10 cellular contexts compared by ENCODE assay signal in the genomic region with DNA sequence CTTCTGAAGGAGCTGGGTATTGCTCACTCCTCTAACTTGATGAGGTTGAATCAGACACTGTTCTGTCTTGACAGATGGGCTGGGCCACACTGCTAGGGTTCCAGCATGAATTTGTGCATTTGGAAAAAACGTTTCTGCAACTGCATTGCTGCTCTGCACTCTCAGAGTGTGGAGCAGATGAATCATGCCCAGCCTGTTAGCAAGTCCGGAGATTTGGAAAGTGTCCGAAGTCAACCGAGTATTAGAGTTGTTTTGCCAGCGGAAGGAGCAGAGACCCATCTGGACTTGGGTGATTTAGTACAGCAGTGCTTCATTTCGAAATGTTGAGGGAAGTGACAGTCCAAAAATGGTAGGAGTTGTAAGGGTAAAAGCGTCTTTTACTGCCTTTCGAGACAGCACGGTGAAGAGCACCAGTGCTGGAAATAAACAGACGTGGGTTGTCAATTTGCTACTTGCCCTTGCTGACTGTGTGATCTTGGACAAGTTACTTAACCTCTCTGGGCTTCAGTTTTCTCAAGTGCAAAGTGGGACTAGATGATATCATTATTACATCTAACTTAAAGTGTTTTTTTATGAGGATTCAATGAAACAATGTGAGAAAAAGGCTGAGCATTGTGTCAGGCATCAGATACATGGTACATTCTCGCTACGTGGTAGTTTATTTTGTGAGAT.
DNase-seq lines count a peak whose midpoint lies in the region; ATAC-seq and TF ChIP-seq lines count a peak whose summit lies in the region.
"Had no signal": no experiment of that assay in that cellular context is flagged by ENCODE, and none has a peak within 500 bp of the region (broad histone marks: within the 10 kb centered on the region; RNA-seq: fewer than 3 reads in every experiment).

No MANE protein-coding gene starts in this region.

- no peak overlapping the region for H3K4me3 ChIP-seq in neutrophil (ENCODE audit: low read depth in 1 of 2, low read length in 1 of 2)
- no peak overlapping the region for H3K4me3 ChIP-seq in BE2C (ENCODE audit: low read depth, low read length)

- no peaks in the 10 kb centered on the region for H3K9me3 ChIP-seq in neutrophil
- H3K9me3 ChIP-seq in BE2C = no peaks in the 10 kb centered on the region

- no peak for ATAC-seq in HG03460 (IDR thresholded peaks at IDR 0.05; ENCODE audit: unreplicated experiment)
- ATAC-seq: activated CD8-positive, alpha-beta memory T cell treated with anti-CD3 and anti-CD28 coated beads, Interleukin-2, amount 10 ng/mL, durations not matched to agents 7 days and 5 days; Panc1 had no signal

- no peak overlapping the region for H3K4me3 Mint-ChIP-seq in activated CD4-positive, alpha-beta T cell treated with anti-CD3 and anti-CD28 coated beads, Interleukin-2, amount 10 ng/mL, durations not matched to agents 7 days and 5 days
- H3K4me3 Mint-ChIP-seq: activated CD8-positive, alpha-beta memory T cell treated with anti-CD3 and anti-CD28 coated beads, Interleukin-2, amount 10 ng/mL, durations not matched to agents 7 days and 5 days had no signal

- H3K27ac Mint-ChIP-seq in activated CD4-positive, alpha-beta T cell treated with anti-CD3 and anti-CD28 coated beads, Interleukin-2, amount 10 ng/mL, durations not matched to agents 7 days and 5 days = no peak overlapping the region
- H3K27ac Mint-ChIP-seq: activated CD8-positive, alpha-beta memory T cell treated with anti-CD3 and anti-CD28 coated beads, Interleukin-2, amount 10 ng/mL, durations not matched to agents 7 days and 5 days had no signal

- POLR2A ChIA-PET in activated CD4-positive, alpha-beta T cell treated with anti-CD3 and anti-CD28 coated beads, Interleukin-2, amount 10 ng/mL, durations not matched to agents 7 days and 5 days (lab: Charles Lee) = no interaction called here

- peaks cover 28 to 41% of the 10 kb centered on the region in 2 experiments for H3K4me1 ChIP-seq in neutrophil (ENCODE audit: control insufficient read depth in 1 of 2, insufficient read depth in 1 of 2, low read depth in 1 of 2, low read length in 1 of 2)
- peaks cover 3% of the 10 kb centered on the region for H3K4me1 ChIP-seq in BE2C

- H3K27me3 ChIP-seq in neutrophil (no peaks in the 10 kb centered on the region), BE2C (no peaks in the 10 kb centered on the region)

- TF ChIP-seq CTCF in neutrophil (IDR thresholded peaks at IDR 0.05) (no peak), BE2C (IDR thresholded peaks at IDR 0.05; ENCODE audit: low read depth, low read length) (no peak)

- peak overlapping the region; percentile 70 for H3K27ac ChIP-seq in neutrophil

- H3K36me3 Mint-ChIP-seq in activated CD4-positive, alpha-beta T cell treated with anti-CD3 and anti-CD28 coated beads, Interleukin-2, amount 10 ng/mL, durations not matched to agents 7 days and 5 days (ENCODE audit: low read depth) = peaks cover 7% of the 10 kb centered on the region

- CTCF ChIA-PET in activated CD4-positive, alpha-beta T cell treated with anti-CD3 and anti-CD28 coated beads, Interleukin-2, amount 10 ng/mL, durations not matched to agents 7 days and 5 days (lab: Charles Lee) = no interaction called here

- H3K9me3 Mint-ChIP-seq in activated CD4-positive, alpha-beta T cell treated with anti-CD3 and anti-CD28 coated beads, Interleukin-2, amount 10 ng/mL, durations not matched to agents 7 days and 5 days = no peaks in the 10 kb centered on the region

- H3K27me3 Mint-ChIP-seq in activated CD4-positive, alpha-beta T cell treated with anti-CD3 and anti-CD28 coated beads, Interleukin-2, amount 10 ng/mL, durations not matched to agents 7 days and 5 days = no peaks in the 10 kb centered on the region
- H3K27me3 Mint-ChIP-seq: activated CD8-positive, alpha-beta memory T cell treated with anti-CD3 and anti-CD28 coated beads, Interleukin-2, amount 10 ng/mL, durations not matched to agents 7 days and 5 days had no signal

- H3K4me1 Mint-ChIP-seq in activated CD4-positive, alpha-beta T cell treated with anti-CD3 and anti-CD28 coated beads, Interleukin-2, amount 10 ng/mL, durations not matched to agents 7 days and 5 days = peaks cover 15% of the 10 kb centered on the region

- H3K36me3 ChIP-seq in neutrophil (no peaks in the 10 kb centered on the region), BE2C (no peaks in the 10 kb centered on the region)

- DNase-seq in Ammon's horn (ENCODE audit: low spot score) (peak; percentile 24), NCI-H446 (lab: John Stamatoyannopoulos, UW) (peak; percentile 27 to 84), epidermal melanocyte (ENCODE audit: insufficient read length, low spot score) (peak; percentile 50), BE2C (no peak), HPDE6-E6E7 (ENCODE audit: extremely low spot score) (no peak)
- DNase-seq in activated CD4-positive, alpha-beta T cell treated with anti-CD3 and anti-CD28 coated beads, Interleukin-2, amount 10 ng/mL, durations not matched to agents 7 days and 5 days = no peak
- DNase-seq: activated CD8-positive, alpha-beta memory T cell treated with anti-CD3 and anti-CD28 coated beads, Interleukin-2, amount 10 ng/mL, durations not matched to agents 7 days and 5 days had no signal

Comparison
In these comparisons a context has a peak if more than half of its experiments do, and no peak if none do; other contexts are left out.
1. DNase-seq: peak in Ammon's horn (single experiment), NCI-H446 (2 of 2) and epidermal melanocyte (single experiment); none in activated CD4-positive, alpha-beta T cell treated with anti-CD3 and anti-CD28 coated beads, Interleukin-2, amount 10 ng/mL, durations not matched to agents 7 days and 5 days (single experiment), BE2C (single experiment) and HPDE6-E6E7 (single experiment).